33 cellular contexts compared by ENCODE assay signal in the genomic region with DNA sequence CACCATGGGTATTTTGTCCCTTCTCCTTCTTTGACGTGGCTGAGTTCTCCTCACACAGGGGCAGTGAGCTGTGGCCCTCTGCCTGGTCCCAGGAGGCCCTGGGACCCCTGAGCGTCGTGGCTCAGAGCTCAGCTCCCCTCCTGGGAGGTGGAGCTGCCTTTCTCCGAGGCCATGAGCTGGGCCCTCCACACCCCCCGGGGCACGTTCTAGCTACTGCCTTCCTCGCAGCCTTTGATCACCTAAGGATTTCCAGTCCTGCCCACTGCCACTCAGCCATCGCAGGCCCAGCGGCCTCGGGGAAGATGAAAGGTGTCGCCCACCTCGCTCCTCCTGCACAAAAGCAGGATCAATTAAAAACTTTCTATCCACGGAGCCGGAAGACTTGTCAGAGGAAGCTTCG.
"Had no signal": no experiment of that assay in that cellular context is flagged by ENCODE, and none has a peak within 500 bp of the region (broad histone marks: within the 10 kb centered on the region; RNA-seq: fewer than 3 reads in every experiment).

No MANE protein-coding gene starts in this region.

- H3K9me3 Mint-ChIP-seq: central memory CD8-positive, alpha-beta T cell; stimulated activated effector memory CD8-positive, alpha-beta T cell treated with anti-CD3 and anti-CD28 coated beads, Interleukin-12 subunit alpha, Interleukin-12 subunit beta, amount 100 ng/mL, for 72 hours; stimulated activated naive CD8-positive, alpha-beta T cell treated with anti-CD3 and anti-CD28 coated beads, Interleukin-15, Interleukin-2, amounts not matched to agents 100 ng/mL and 50 ng/mL, for 24 hours had no signal

- H3K9me3 ChIP-seq: neutrophil, ovary, prostate gland had no signal

- H3K36me3 ChIP-seq: ascending aorta, breast epithelium, esophagus squamous epithelium, neutrophil, ovary, prostate gland, sigmoid colon, thoracic aorta, uterus had no signal

- ATAC-seq: naive thymus-derived CD4-positive, alpha-beta T cell; T-cell had no signal

- H3K4me1 ChIP-seq: ascending aorta, breast epithelium, prostate gland, uterus had no signal

- H3K4me1 Mint-ChIP-seq: activated naive CD8-positive, alpha-beta T cell treated with anti-CD3 and anti-CD28 coated beads, Interleukin-2, amount 10 ng/mL, durations not matched to agents 7 days and 5 days; mesothelial cell of epicardium had no signal

- H3K4me3 ChIP-seq: ascending aorta, ovary, prostate gland, thoracic aorta, uterus had no signal

- H3K27ac Mint-ChIP-seq: activated naive CD4-positive, alpha-beta T cell treated with anti-CD3 and anti-CD28 coated beads, Interleukin-2, amount 10 ng/mL, durations not matched to agents 7 days and 5 days; activated naive CD8-positive, alpha-beta T cell treated with anti-CD3 and anti-CD28 coated beads, Interleukin-2, amount 10 ng/mL, durations not matched to agents 7 days and 5 days; dendritic cell treated with granulocyte-macrophage colony-stimulating factor and Interleukin-4, amounts not matched to agents 40 ng/mL and 50 ng/mL, for 4 days; endodermal cell; mesothelial cell of epicardium; naive thymus-derived CD4-positive, alpha-beta T cell; stimulated activated effector memory CD8-positive, alpha-beta T cell treated with anti-CD3 and anti-CD28 coated beads, Interleukin-12 subunit alpha, Interleukin-12 subunit beta, amount 100 ng/mL, for 72 hours; stimulated activated naive CD8-positive, alpha-beta T cell treated with anti-CD3 and anti-CD28 coated beads, Interleukin-15, Interleukin-2, amounts not matched to agents 100 ng/mL and 50 ng/mL, for 24 hours; T-cell had no signal

- H3K36me3 Mint-ChIP-seq: activated naive CD4-positive, alpha-beta T cell treated with anti-CD3 and anti-CD28 coated beads, Interleukin-2, amount 10 ng/mL, durations not matched to agents 7 days and 5 days; activated naive CD8-positive, alpha-beta T cell treated with anti-CD3 and anti-CD28 coated beads, Interleukin-2, amount 10 ng/mL, durations not matched to agents 7 days and 5 days; mesothelial cell of epicardium; T-cell had no signal

- FAIRE-seq: frontal cortex, islet of Langerhans, small intestine had no signal

- H3K27ac ChIP-seq: ascending aorta, breast epithelium, esophagus squamous epithelium, neutrophil, ovary, prostate gland, sigmoid colon, thoracic aorta, uterus had no signal

- H3K4me3 Mint-ChIP-seq: activated naive CD4-positive, alpha-beta T cell treated with anti-CD3 and anti-CD28 coated beads, Interleukin-2, amount 10 ng/mL, durations not matched to agents 7 days and 5 days; activated naive CD8-positive, alpha-beta T cell treated with anti-CD3 and anti-CD28 coated beads, Interleukin-2, amount 10 ng/mL, durations not matched to agents 7 days and 5 days; central memory CD8-positive, alpha-beta T cell; dendritic cell treated with granulocyte-macrophage colony-stimulating factor and Interleukin-4, amounts not matched to agents 40 ng/mL and 50 ng/mL, for 4 days; endodermal cell; mesothelial cell of epicardium; naive thymus-derived CD4-positive, alpha-beta T cell; stimulated activated effector memory CD8-positive, alpha-beta T cell treated with anti-CD3 and anti-CD28 coated beads, Interleukin-12 subunit alpha, Interleukin-12 subunit beta, amount 100 ng/mL, for 72 hours; stimulated activated naive CD8-positive, alpha-beta T cell treated with anti-CD3 and anti-CD28 coated beads, Interleukin-15, Interleukin-2, amounts not matched to agents 100 ng/mL and 50 ng/mL, for 24 hours; T-cell had no signal

- H3K27me3 ChIP-seq: ascending aorta, ovary, uterus had no signal

- DNase-seq: activated CD4-positive, alpha-beta T cell treated with anti-CD3 and anti-CD28 coated beads for 4 hours; activated CD4-positive, alpha-beta T cell treated with anti-CD3 and anti-CD28 coated beads, Interleukin-2, amount 50 U/mL, for 48 hours; activated CD4-positive, CD25-positive, alpha-beta regulatory T cell; activated CD8-positive, alpha-beta memory T cell treated with anti-CD3 and anti-CD28 coated beads, Interleukin-2, amount 50 U/mL, for 4 hours; activated gamma-delta T cell; activated naive CD4-positive, alpha-beta T cell treated with anti-CD3 and anti-CD28 coated beads, Interleukin-2, amount 10 ng/mL, durations not matched to agents 7 days and 5 days; activated naive CD8-positive, alpha-beta T cell treated with anti-CD3 and anti-CD28 coated beads, Interleukin-2, amount 10 ng/mL, durations not matched to agents 7 days and 5 days; activated T-cell treated with anti-CD3 and anti-CD28 coated beads, Interleukin-2, amount 50 U/mL, for 1 hour; endodermal cell; esophagus squamous epithelium; left ventricle myocardium superior; mammary epithelial cell; naive thymus-derived CD4-positive, alpha-beta T cell; retina; sigmoid colon; small intestine; stimulated activated CD4-positive, alpha-beta T cell treated with anti-CD3 and anti-CD28 coated beads, Interleukin-4, amount 100 ng/mL, for 24 hours; T-cell; trophoblast cell; uterus had no signal
